ENCODE assay signal across 1 cellular context in genomic region chr11:102497061-102497460, GRCh38.
TF ChIP-seq lines count a peak whose summit lies in the region.

No MANE protein-coding gene starts in this region.

TF ChIP-seq in IMR-90, 13 proteins besides CTCF, POLR2A, EP300 and RAD21 (continued from another document):
- TF ChIP-seq, protein P1, sequence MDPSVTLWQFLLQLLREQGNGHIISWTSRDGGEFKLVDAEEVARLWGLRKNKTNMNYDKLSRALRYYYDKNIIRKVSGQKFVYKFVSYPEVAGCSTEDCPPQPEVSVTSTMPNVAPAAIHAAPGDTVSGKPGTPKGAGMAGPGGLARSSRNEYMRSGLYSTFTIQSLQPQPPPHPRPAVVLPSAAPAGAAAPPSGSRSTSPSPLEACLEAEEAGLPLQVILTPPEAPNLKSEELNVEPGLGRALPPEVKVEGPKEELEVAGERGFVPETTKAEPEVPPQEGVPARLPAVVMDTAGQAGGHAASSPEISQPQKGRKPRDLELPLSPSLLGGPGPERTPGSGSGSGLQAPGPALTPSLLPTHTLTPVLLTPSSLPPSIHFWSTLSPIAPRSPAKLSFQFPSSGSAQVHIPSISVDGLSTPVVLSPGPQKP (IDR thresholded peaks at IDR 0.05; ENCODE audit: borderline replicate concordance, low read depth, low read length), result no peak
- no peak for TF ChIP-seq SMC3 (IDR thresholded peaks at IDR 0.05; ENCODE audit: low read depth, low read length)
- no peak for TF ChIP-seq MAFK (IDR thresholded peaks at IDR 0.05; ENCODE audit: low read depth, low read length)
